In genomic region chr17:42405963-42406495, GRCh38 we compare ENCODE assay signal across 8 cellular contexts. TPM values are rescaled to one million over a fixed set of nuclear protein-coding genes. Genes with fewer than 3 reads are reported as not detected.
DNase-seq lines count a peak whose midpoint lies in the region; ATAC-seq, FAIRE-seq and TF ChIP-seq lines count a peak whose summit lies in the region.

No MANE protein-coding gene starts in this region.

- 51% methylated on average over 26 of the region's 26 CpGs for WGBS in hepatocyte (ENCODE audit: low lambda C conversion rate, missing lambda C conversion rate)
- 33 to 36% (median 35%) methylated on average over 26 of the region's 26 CpGs for WGBS in small intestine, 3 donors

- H2AFZ ChIP-seq in hepatocyte, result no peak overlapping the region

- H3K79me2 ChIP-seq in DOHH2 (ENCODE audit: control insufficient read depth, low read length) (no peaks in the 10 kb centered on the region), hepatocyte (peaks cover 12% of the 10 kb centered on the region)

- H3F3A ChIP-seq in DOHH2 (ENCODE audit: control insufficient read depth, insufficient read depth), result no peaks in the 10 kb centered on the region

- H3K27ac ChIP-seq in DOHH2 (ENCODE audit: low read depth, low read length) (no peak overlapping the region), hepatocyte (no peak overlapping the region), small intestine (ENCODE audit: low read depth in 1 of 2, low read length in 1 of 2) (no peak overlapping the region)

- DNase-seq in NCI-H1092 (lab: John Stamatoyannopoulos, UW) (peak; percentile 35), T1000 (lab: John Stamatoyannopoulos, UW) (peak; percentile 36), anterior cingulate cortex (lab: John Stamatoyannopoulos, UW) (peak in 55 of 58 donors; percentile 5 to 85 (median 55)), hepatocyte (ENCODE audit: low spot score) (peak; percentile 84), small intestine (peak; percentile 74)

- H3K9me3 ChIP-seq in DOHH2 (ENCODE audit: control insufficient read depth, insufficient read depth, low read length) (no peaks in the 10 kb centered on the region), hepatocyte (ENCODE audit: low read depth) (no peaks in the 10 kb centered on the region), small intestine (ENCODE audit: control insufficient read depth, low read depth) (no peaks in the 10 kb centered on the region)

- peak; percentile 95 for TF ChIP-seq CTCF in DOHH2 (IDR thresholded peaks at IDR 0.05; ENCODE audit: low read depth, low read length, poor library complexity, severe bottlenecking)
- peak; percentile 89 for TF ChIP-seq CTCF in hepatocyte (IDR thresholded peaks at IDR 0.05; ENCODE audit: poor library complexity)

- H3K4me3 ChIP-seq in DOHH2 (ENCODE audit: low read length), result no peak overlapping the region
- H3K4me3 ChIP-seq in hepatocyte, result no peak overlapping the region
- H3K4me3 ChIP-seq in small intestine (ENCODE audit: low read depth in 1 of 2, low read length in 2 of 2), result no peak overlapping the region

- FAIRE-seq in small intestine (lab: Jason Lieb, UNC), result no peak

- H3K9me2 ChIP-seq in DOHH2 (replicated peaks; ENCODE audit: control insufficient read depth, low read length), result no peaks in the 10 kb centered on the region
- H3K9me2 ChIP-seq in hepatocyte (replicated peaks; ENCODE audit: insufficient read depth), result no peaks in the 10 kb centered on the region

- H3K27me3 ChIP-seq in DOHH2 (ENCODE audit: control insufficient read depth, low read length) (peaks cover 30% of the 10 kb centered on the region), hepatocyte (no peaks in the 10 kb centered on the region), small intestine (ENCODE audit: control insufficient read depth in 2 of 2, insufficient read depth in 2 of 2, low read length in 2 of 2) (no peaks in the 10 kb centered on the region)

- ATAC-seq in HG02759 (IDR thresholded peaks at IDR 0.05; ENCODE audit: unreplicated experiment), result no peak
- no peak for ATAC-seq in GM21529 (IDR thresholded peaks at IDR 0.05; ENCODE audit: unreplicated experiment)

- H3K4me2 ChIP-seq in DOHH2 (ENCODE audit: low read length) (no peak overlapping the region), hepatocyte (no peak overlapping the region)

- H3K36me3 ChIP-seq in DOHH2 (ENCODE audit: control insufficient read depth, low read length) (no peaks in the 10 kb centered on the region), hepatocyte (replicated peaks; ENCODE audit: insufficient read depth, low read depth) (no peaks in the 10 kb centered on the region), small intestine (ENCODE audit: control insufficient read depth in 2 of 2, insufficient read depth in 2 of 2, low read length in 2 of 2) (no peaks in the 10 kb centered on the region)

- H4K20me1 ChIP-seq in DOHH2 (ENCODE audit: control insufficient read depth, insufficient read depth, low read depth, low read length) (no peaks in the 10 kb centered on the region), hepatocyte (ENCODE audit: insufficient read depth, poor library complexity, severe bottlenecking) (peaks cover 7% of the 10 kb centered on the region)

- H3K4me1 ChIP-seq in DOHH2 (ENCODE audit: control insufficient read depth, low read length) (peaks cover 6% of the 10 kb centered on the region; the same call in 1 of the 2 replicates), hepatocyte (ENCODE audit: insufficient read depth) (peaks cover 10% of the 10 kb centered on the region), small intestine (ENCODE audit: control insufficient read depth in 2 of 2, insufficient read depth in 1 of 2, low read depth in 1 of 2, low read length in 1 of 2) (no peaks in the 10 kb centered on the region)

RNA-seq across cellular contexts. Expression of gene CAVIN1, which starts 17.0 kb away (rescaled TPM):
- total RNA-seq in hepatocyte, result 69.9 and 85.8 TPM in 2 replicates
- polyA plus RNA-seq in hepatocyte (96.5 and 111 TPM in 2 replicates), small intestine (10 to 100 TPM in 2 of 3 donors, 1 to 10 TPM in 1; 2.7 to 81.0 (median 12.2) TPM)

RNA-seq across cellular contexts. Expression of gene STAT3, which starts 17.8 kb away (rescaled TPM):
- 154 and 163 TPM in 2 replicates for total RNA-seq in hepatocyte
- polyA plus RNA-seq in hepatocyte (152 and 157 TPM in 2 replicates), small intestine (10 to 100 TPM; 49.0 to 76.5 (median 55.7) TPM)

RNA-seq across cellular contexts. Expression of gene ATP6V0A1, which starts 52.6 kb away (rescaled TPM):
- total RNA-seq in hepatocyte, result 58.3 and 71.4 TPM in 2 replicates
- polyA plus RNA-seq in hepatocyte (63.4 and 65.2 TPM in 2 replicates), small intestine (10 to 100 TPM; 38.7 to 85.9 (median 52.4) TPM)
